1 cellular context compared by ENCODE assay signal in genomic region chr12:131082795-131083194, GRCh38.
TF ChIP-seq lines count a peak whose summit lies in the region.

No MANE protein-coding gene starts in this region.

TF ChIP-seq in GM23338, 12 proteins besides CTCF, POLR2A, EP300 and RAD21 (continued from another document):
- TF ChIP-seq CREB1 (CRISPR knock-in tag; IDR thresholded peaks at IDR 0.05; ENCODE audit: low read depth) = no peak
- TF ChIP-seq JUNB (IDR thresholded peaks at IDR 0.05; ENCODE audit: unreplicated experiment) = no peak
- TF ChIP-seq STAT1 (IDR thresholded peaks at IDR 0.05; ENCODE audit: unreplicated experiment) = no peak
- TF ChIP-seq EZH2 (IDR thresholded peaks at IDR 0.05; ENCODE audit: low read depth, unreplicated experiment) = no peak
- TF ChIP-seq NANOG (IDR thresholded peaks at IDR 0.05; ENCODE audit: borderline replicate concordance) = no peak
- TF ChIP-seq EZH2phosphoT487 (IDR thresholded peaks at IDR 0.05; ENCODE audit: unreplicated experiment) = no peak
